ENCODE assay signal across 25 cellular contexts in the genomic region with DNA sequence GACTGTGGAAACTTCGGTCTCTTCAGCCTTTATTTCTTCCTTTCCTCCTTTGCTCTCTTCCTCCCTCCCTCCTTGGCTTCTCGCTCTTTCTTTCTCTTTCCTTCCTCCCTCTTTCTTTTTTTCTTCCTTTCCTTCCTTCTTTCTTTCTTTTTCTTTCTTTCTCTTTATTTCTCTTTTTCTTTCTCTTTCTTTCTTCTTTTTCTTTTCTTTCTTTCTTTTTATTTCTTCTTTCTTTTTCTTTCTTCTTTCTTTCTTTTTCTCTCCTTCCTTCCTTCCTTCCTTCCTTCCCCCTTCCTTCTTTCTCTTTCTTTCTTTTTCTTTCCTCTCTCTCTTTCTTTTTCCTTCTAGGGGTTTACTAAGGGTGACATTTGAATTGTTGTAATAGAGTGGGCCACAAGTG.
"Had no signal": no experiment of that assay in that cellular context is flagged by ENCODE, and none has a peak within 500 bp of the region (broad histone marks: within the 10 kb centered on the region; RNA-seq: fewer than 3 reads in every experiment).

No MANE protein-coding gene starts in this region.

- H3K27me3 ChIP-seq: adrenal gland, body of pancreas, MG63 had no signal

- H3K27ac ChIP-seq: adrenal gland, body of pancreas had no signal

- H3K9me3 Mint-ChIP-seq: activated CD4-positive, alpha-beta T cell treated with anti-CD3 and anti-CD28 coated beads, Interleukin-2, amount 10 ng/mL, durations not matched to agents 24 days and 14 days; activated CD8-positive, alpha-beta T cell treated with anti-CD3 and anti-CD28 coated beads for 36 hours; activated naive CD4-positive, alpha-beta T cell treated with anti-CD3 and anti-CD28 coated beads for 36 hours; activated T-cell treated with anti-CD3 and anti-CD28 coated beads, Interleukin-2, amount 50 U/mL, for 24 hours; activated T-helper 1 cell treated with anti-CD3 and anti-CD28 coated beads, Interleukin-12 subunit alpha, Interleukin-12 subunit beta, Interleukin-2, Interleukin-4 antibody, amounts not matched to agents 30 ng/mL and 10 ng/mL and 1 ng/mL, durations not matched to agents 14 hours and 24 hours and 36 hours had no signal

- H3K27me3 Mint-ChIP-seq: activated CD4-positive, alpha-beta T cell treated with anti-CD3 and anti-CD28 coated beads, Interleukin-2, amount 10 ng/mL, durations not matched to agents 24 days and 14 days; activated T-cell treated with anti-CD3 and anti-CD28 coated beads, Interleukin-2, amount 50 U/mL, for 24 hours had no signal

- H3K4me3 Mint-ChIP-seq: activated CD4-positive, alpha-beta T cell treated with anti-CD3 and anti-CD28 coated beads, Interleukin-2, amount 10 ng/mL, durations not matched to agents 24 days and 14 days; activated CD8-positive, alpha-beta T cell treated with anti-CD3 and anti-CD28 coated beads for 36 hours; activated naive CD4-positive, alpha-beta T cell treated with anti-CD3 and anti-CD28 coated beads for 36 hours; activated T-cell treated with anti-CD3 and anti-CD28 coated beads, Interleukin-2, amount 50 U/mL, for 24 hours; activated T-helper 1 cell treated with anti-CD3 and anti-CD28 coated beads, Interleukin-12 subunit alpha, Interleukin-12 subunit beta, Interleukin-2, Interleukin-4 antibody, amounts not matched to agents 30 ng/mL and 10 ng/mL and 1 ng/mL, durations not matched to agents 14 hours and 24 hours and 36 hours had no signal

- H3K4me1 ChIP-seq: adrenal gland, body of pancreas had no signal

- H3K36me3 Mint-ChIP-seq: activated naive CD4-positive, alpha-beta T cell treated with anti-CD3 and anti-CD28 coated beads, Interleukin-2, amount 50 U/mL, for 72 hours had no signal

- ATAC-seq: activated CD8-positive, alpha-beta T cell treated with anti-CD3 and anti-CD28 coated beads for 36 hours; activated naive CD4-positive, alpha-beta T cell treated with anti-CD3 and anti-CD28 coated beads, Interleukin-2, amount 50 U/mL, for 72 hours; body of pancreas; Panc1; SK-N-SH treated with all-trans-retinoic acid at 6 μM for 48 hours had no signal

- H3K36me3 ChIP-seq: adrenal gland, MG63 had no signal

- DNase-seq: activated CD4-positive, alpha-beta T cell treated with anti-CD3 and anti-CD28 coated beads, Interleukin-2, amount 10 ng/mL, durations not matched to agents 24 days and 14 days; activated CD4-positive, alpha-beta T cell treated with anti-CD3 and anti-CD28 coated beads, Interleukin-2, amount 50 U/mL, for 4 hours; activated CD8-positive, alpha-beta T cell treated with anti-CD3 and anti-CD28 coated beads for 36 hours; activated gamma-delta T cell treated with Interleukin-2 at 50 U/mL for 16 hours; activated naive CD4-positive, alpha-beta T cell treated with anti-CD3 and anti-CD28 coated beads for 36 hours; activated T-cell treated with anti-CD3 and anti-CD28 coated beads, Interleukin-2, amount 50 U/mL, for 24 hours; adrenal gland; body of pancreas; Karpas-422; MG63; NCI-H1048; NCI-H1105 treated with DMSO at 0.1 percent for 48 hours; NCI-H1436; NCI-H1930; NCI-H2081 treated with DMSO at 0.1 percent for 48 hours; NCI-H226; SHP77 treated with DMSO at 0.1 percent for 48 hours; T-helper 1 cell; T1000 had no signal

- H3K4me3 ChIP-seq: adrenal gland, body of pancreas, MG63 had no signal

- H3K9me3 ChIP-seq: adrenal gland, body of pancreas, MG63 had no signal

- H3K27ac Mint-ChIP-seq: activated CD4-positive, alpha-beta T cell treated with anti-CD3 and anti-CD28 coated beads, Interleukin-2, amount 10 ng/mL, durations not matched to agents 24 days and 14 days; activated CD8-positive, alpha-beta T cell treated with anti-CD3 and anti-CD28 coated beads for 36 hours; activated naive CD4-positive, alpha-beta T cell treated with anti-CD3 and anti-CD28 coated beads for 36 hours; activated naive CD4-positive, alpha-beta T cell treated with anti-CD3 and anti-CD28 coated beads, Interleukin-2, amount 50 U/mL, for 72 hours; activated T-cell treated with anti-CD3 and anti-CD28 coated beads, Interleukin-2, amount 50 U/mL, for 24 hours; activated T-helper 1 cell treated with anti-CD3 and anti-CD28 coated beads, Interleukin-12 subunit alpha, Interleukin-12 subunit beta, Interleukin-2, Interleukin-4 antibody, amounts not matched to agents 30 ng/mL and 10 ng/mL and 1 ng/mL, durations not matched to agents 14 hours and 24 hours and 36 hours had no signal

- FAIRE-seq: astrocyte, colon had no signal

- H3K4me1 Mint-ChIP-seq: activated CD4-positive, alpha-beta T cell treated with anti-CD3 and anti-CD28 coated beads, Interleukin-2, amount 10 ng/mL, durations not matched to agents 24 days and 14 days had no signal
